In genomic region chr10:101018600-101019439, GRCh38 we compare ENCODE assay signal across 1 cellular context.
TF ChIP-seq lines count a peak whose summit lies in the region.

No MANE protein-coding gene starts in this region.

TF ChIP-seq in endothelial cell of umbilical vein, 7 proteins besides CTCF, POLR2A, EP300 and RAD21:
- TF ChIP-seq EZH2 (IDR thresholded peaks at IDR 0.05; ENCODE audit: borderline replicate concordance, low read depth, low read length, severe bottlenecking): no peak
- TF ChIP-seq MAX (IDR thresholded peaks at IDR 0.05; ENCODE audit: insufficient read depth, insufficient read length): peak; percentile 25
- TF ChIP-seq FOS (IDR thresholded peaks at IDR 0.05; ENCODE audit: borderline replicate concordance, insufficient read depth, low read length): no peak
- TF ChIP-seq MYC (IDR thresholded peaks at IDR 0.05; ENCODE audit: low read depth, low read length): no peak
- no peak for TF ChIP-seq POLR2AphosphoS5 (IDR thresholded peaks at IDR 0.05; ENCODE audit: insufficient read depth, low read depth, low read length)
- TF ChIP-seq JUN (IDR thresholded peaks at IDR 0.05; ENCODE audit: borderline replicate concordance, insufficient read depth, insufficient read length, low read depth): no peak
- TF ChIP-seq GATA2 (IDR thresholded peaks at IDR 0.05; ENCODE audit: insufficient read depth, insufficient read length, low read depth, low read length): no peak
